8 cellular contexts compared by ENCODE assay signal in genomic region chr13:45615501-45616101, GRCh38. TPM values are rescaled to one million over a fixed set of nuclear protein-coding genes. Genes with fewer than 3 reads are reported as not detected.
A peak's percentile ranks its signal among the peaks of the same experiment; 100 is the strongest.
DNase-seq lines count a peak whose midpoint lies in the region; ATAC-seq and TF ChIP-seq lines count a peak whose summit lies in the region.

ERICH6B (minus strand) TSS chr13:45615739; CDS start chr13:45597005, 18,734 bp downstream.

- peaks cover 8% of the 10 kb centered on the region for H3K27me3 ChIP-seq in MG63

- no peak for ATAC-seq in HG02852 (IDR thresholded peaks at IDR 0.05; ENCODE audit: unreplicated experiment)

- in situ Hi-C loops in G401 (cut with HindIII; ENCODE audit: low sequenced_read_pairs) = no loop called here

- TF ChIP-seq CTCF in fibroblast of the aortic adventitia (IDR thresholded peaks at IDR 0.05; ENCODE audit: insufficient read depth, low read length) = no peak

- no peaks in the 10 kb centered on the region for H3K9me3 ChIP-seq in MG63

- H3K4me3 ChIP-seq in fibroblast of the aortic adventitia (ENCODE audit: low read depth, low read length) (no peak within 1 kb of the TSS), MG63 (no peak within 1 kb of the TSS)

- peak; percentile 7 for DNase-seq in G401 (ENCODE audit: low spot score)
- DNase-seq in NCI-H526 (lab: John Stamatoyannopoulos, UW) = peak; percentile 45 to 88
- peak; percentile 6 for DNase-seq in fibroblast of the aortic adventitia (ENCODE audit: low read depth)
- peak; percentile 46 for DNase-seq in occipital lobe (lab: John Stamatoyannopoulos, UW)
- no peak for DNase-seq in cerebellum (ENCODE audit: low spot score)
- DNase-seq in MG63 = no peak
- DNase-seq in kidney glomerular epithelial cell (lab: John Stamatoyannopoulos, UW) = no peak

- H3K36me3 ChIP-seq in MG63 = no peaks in the 10 kb centered on the region

RNA-seq across cellular contexts. Expression of gene ERICH6B, which starts in this region (rescaled TPM):
- not detected in 2 replicates for total RNA-seq in G401 (2014; rRNA removed; shearing (Covaris generic))
- total RNA-seq in fibroblast of the aortic adventitia (ENCODE audit: low replicate concordance) (not detected in 2 replicates), occipital lobe (not detected), cerebellum (0.27 TPM)
- not detected in 2 replicates for total RNA-seq in MG63 (2014; rRNA removed; shearing (Covaris generic); ENCODE audit: low replicate concordance)

Comparison
In these comparisons a context has a peak if more than half of its experiments do, and no peak if none do; other contexts are left out.
1. Peak in DNase-seq in G401; RNA of the gene not detected or under 1 TPM.
2. Peak in DNase-seq in fibroblast of the aortic adventitia; RNA of the gene not detected or under 1 TPM.
3. Peak in DNase-seq in occipital lobe; RNA of the gene not detected or under 1 TPM.
4. DNase-seq: peak in NCI-H526 (2 of 2); none in cerebellum (single experiment), MG63 (single experiment) and kidney glomerular epithelial cell (single experiment).